Comparison of ENCODE assay signal across 1 cellular context in the genomic region with DNA sequence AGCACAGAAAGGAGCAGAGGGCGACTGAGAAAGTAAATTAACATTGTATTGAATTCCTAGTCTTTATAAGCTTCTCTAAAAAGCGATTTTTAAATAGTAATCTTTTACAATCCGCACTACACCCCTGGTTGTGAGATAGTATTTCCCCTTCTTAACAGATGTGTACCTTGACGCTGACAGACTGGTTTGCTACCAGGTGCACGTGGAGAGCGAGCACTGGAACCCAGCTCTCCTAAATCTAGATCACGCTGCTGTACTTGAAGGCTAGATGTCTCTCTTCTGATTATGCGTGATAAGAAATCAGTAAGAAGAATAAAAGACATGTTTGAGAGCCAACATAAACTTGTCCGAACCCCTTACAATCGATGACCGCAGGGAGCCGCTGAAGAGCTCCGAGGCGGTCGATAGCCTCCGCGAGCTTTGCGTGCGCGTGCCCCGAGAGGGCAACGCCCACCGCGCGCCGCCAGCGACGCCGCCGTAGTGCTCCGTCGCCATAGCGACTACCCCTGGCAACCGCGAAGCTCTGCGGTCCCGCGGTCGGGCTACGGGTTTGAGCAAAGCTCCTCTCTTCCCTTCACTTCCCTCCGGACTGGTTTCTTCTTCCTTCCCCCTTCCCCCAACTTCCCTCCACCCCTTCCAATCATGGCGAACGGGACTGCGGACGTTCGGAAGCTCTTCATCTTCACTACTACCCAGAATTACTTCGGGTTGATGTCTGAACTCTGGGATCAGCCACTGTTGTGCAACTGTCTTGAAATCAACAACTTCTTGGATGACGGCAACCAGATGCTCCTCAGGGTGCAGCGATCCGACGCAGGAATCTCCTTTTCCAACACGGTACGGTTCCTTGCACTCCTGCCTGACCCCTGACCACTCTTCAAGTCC.
A peak's percentile ranks its signal among the peaks of the same experiment; 100 is the strongest.
TF ChIP-seq lines count a peak whose summit lies in the region.

A gene with protein sequence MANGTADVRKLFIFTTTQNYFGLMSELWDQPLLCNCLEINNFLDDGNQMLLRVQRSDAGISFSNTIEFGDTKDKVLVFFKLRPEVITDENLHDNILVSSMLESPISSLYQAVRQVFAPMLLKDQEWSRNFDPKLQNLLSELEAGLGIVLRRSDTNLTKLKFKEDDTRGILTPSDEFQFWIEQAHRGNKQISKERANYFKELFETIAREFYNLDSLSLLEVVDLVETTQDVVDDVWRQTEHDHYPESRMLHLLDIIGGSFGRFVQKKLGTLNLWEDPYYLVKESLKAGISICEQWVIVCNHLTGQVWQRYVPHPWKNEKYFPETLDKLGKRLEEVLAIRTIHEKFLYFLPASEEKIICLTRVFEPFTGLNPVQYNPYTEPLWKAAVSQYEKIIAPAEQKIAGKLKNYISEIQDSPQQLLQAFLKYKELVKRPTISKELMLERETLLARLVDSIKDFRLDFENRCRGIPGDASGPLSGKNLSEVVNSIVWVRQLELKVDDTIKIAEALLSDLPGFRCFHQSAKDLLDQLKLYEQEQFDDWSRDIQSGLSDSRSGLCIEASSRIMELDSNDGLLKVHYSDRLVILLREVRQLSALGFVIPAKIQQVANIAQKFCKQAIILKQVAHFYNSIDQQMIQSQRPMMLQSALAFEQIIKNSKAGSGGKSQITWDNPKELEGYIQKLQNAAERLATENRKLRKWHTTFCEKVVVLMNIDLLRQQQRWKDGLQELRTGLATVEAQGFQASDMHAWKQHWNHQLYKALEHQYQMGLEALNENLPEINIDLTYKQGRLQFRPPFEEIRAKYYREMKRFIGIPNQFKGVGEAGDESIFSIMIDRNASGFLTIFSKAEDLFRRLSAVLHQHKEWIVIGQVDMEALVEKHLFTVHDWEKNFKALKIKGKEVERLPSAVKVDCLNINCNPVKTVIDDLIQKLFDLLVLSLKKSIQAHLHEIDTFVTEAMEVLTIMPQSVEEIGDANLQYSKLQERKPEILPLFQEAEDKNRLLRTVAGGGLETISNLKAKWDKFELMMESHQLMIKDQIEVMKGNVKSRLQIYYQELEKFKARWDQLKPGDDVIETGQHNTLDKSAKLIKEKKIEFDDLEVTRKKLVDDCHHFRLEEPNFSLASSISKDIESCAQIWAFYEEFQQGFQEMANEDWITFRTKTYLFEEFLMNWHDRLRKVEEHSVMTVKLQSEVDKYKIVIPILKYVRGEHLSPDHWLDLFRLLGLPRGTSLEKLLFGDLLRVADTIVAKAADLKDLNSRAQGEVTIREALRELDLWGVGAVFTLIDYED (N-terminal part only) (plus strand): TSS at position 494 of the 885 bp plus-strand sequence. CDS start 149 bp downstream, at position 643.

TF ChIP-seq in GM12878, 131 proteins besides CTCF, POLR2A, EP300 and RAD21 (continued from another document and continues in another):
- TF ChIP-seq, protein P1, sequence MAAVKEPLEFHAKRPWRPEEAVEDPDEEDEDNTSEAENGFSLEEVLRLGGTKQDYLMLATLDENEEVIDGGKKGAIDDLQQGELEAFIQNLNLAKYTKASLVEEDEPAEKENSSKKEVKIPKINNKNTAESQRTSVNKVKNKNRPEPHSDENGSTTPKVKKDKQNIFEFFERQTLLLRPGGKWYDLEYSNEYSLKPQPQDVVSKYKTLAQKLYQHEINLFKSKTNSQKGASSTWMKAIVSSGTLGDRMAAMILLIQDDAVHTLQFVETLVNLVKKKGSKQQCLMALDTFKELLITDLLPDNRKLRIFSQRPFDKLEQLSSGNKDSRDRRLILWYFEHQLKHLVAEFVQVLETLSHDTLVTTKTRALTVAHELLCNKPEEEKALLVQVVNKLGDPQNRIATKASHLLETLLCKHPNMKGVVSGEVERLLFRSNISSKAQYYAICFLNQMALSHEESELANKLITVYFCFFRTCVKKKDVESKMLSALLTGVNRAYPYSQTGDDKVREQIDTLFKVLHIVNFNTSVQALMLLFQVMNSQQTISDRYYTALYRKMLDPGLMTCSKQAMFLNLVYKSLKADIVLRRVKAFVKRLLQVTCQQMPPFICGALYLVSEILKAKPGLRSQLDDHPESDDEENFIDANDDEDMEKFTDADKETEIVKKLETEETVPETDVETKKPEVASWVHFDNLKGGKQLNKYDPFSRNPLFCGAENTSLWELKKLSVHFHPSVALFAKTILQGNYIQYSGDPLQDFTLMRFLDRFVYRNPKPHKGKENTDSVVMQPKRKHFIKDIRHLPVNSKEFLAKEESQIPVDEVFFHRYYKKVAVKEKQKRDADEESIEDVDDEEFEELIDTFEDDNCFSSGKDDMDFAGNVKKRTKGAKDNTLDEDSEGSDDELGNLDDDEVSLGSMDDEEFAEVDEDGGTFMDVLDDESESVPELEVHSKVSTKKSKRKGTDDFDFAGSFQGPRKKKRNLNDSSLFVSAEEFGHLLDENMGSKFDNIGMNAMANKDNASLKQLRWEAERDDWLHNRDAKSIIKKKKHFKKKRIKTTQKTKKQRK (IDR thresholded peaks at IDR 0.05; ENCODE audit: low read depth, low read length), result peak; percentile 6; the same call in 1 of the 2 replicates
- TF ChIP-seq BCL11A (IDR thresholded peaks at IDR 0.05; ENCODE audit: low read depth, low read length) (no peak), ESRRA (IDR thresholded peaks at IDR 0.05; ENCODE audit: low read length) (0 out of 2 replicates have a peak, but pooled peaks have one; percentile 25), POLR2AphosphoS2 (IDR thresholded peaks at IDR 0.05; ENCODE audit: low read depth, low read length) (peak; percentile 41; the same call in 1 of the 2 replicates), NR2F1 (conservative IDR thresholded peaks at IDR 0.05) (0 out of 2 replicates have a peak, but pooled peaks have one; percentile 19), WRNIP1 (IDR thresholded peaks at IDR 0.05; ENCODE audit: borderline replicate concordance, low read depth, low read length) (0 out of 2 replicates have a peak, but pooled peaks have one; percentile 18), SP1 (IDR thresholded peaks at IDR 0.05; ENCODE audit: low read depth, low read length) (peak; percentile 52), RELA (IDR thresholded peaks at IDR 0.05; ENCODE audit: borderline replicate concordance, partially characterized antibody) (peak; percentile 18), SPI1 (IDR thresholded peaks at IDR 0.05; ENCODE audit: borderline replicate concordance, insufficient read depth, low read depth, low read length) (0 out of 2 replicates have a peak, but pooled peaks have one; percentile 16), MXI1 (IDR thresholded peaks at IDR 0.05; ENCODE audit: low read depth, low read length) (peak; percentile 99), MEF2B (IDR thresholded peaks at IDR 0.05; ENCODE audit: partially characterized antibody, poor library complexity, severe bottlenecking) (peak; percentile 64), HCFC1 (IDR thresholded peaks at IDR 0.05; ENCODE audit: low read length) (peak; percentile 45; the same call in 1 of the 2 replicates), PML (IDR thresholded peaks at IDR 0.05; ENCODE audit: low read length) (no peak), ZNF24 (IDR thresholded peaks at IDR 0.05) (no peak), BRCA1 (IDR thresholded peaks at IDR 0.05; ENCODE audit: low read depth, low read length) (no peak), TCF7 (IDR thresholded peaks at IDR 0.05; ENCODE audit: borderline replicate concordance) (no peak), CBFB (IDR thresholded peaks at IDR 0.05; ENCODE audit: low read depth) (no peak), TCF12 (IDR thresholded peaks at IDR 0.05; ENCODE audit: low read depth, low read length) (peak; percentile 26; the same call in 1 of the 2 replicates), IKZF1 (conservative IDR thresholded peaks at IDR 0.05) (peak; percentile 57), EGR1 (IDR thresholded peaks at IDR 0.05; ENCODE audit: borderline replicate concordance in 1 of 2, low read depth in 2 of 2, low read length in 2 of 2) (peak in 1 of 2 experiments; percentile 95; a peak in 1 of 3 replicates), SMAD5 (IDR thresholded peaks at IDR 0.05; ENCODE audit: low read depth) (no peak), YBX1 (IDR thresholded peaks at IDR 0.05) (no peak), DPF2 (IDR thresholded peaks at IDR 0.05) (peak; percentile 51; the same call in 1 of the 2 replicates), HDAC6 (IDR thresholded peaks at IDR 0.05; ENCODE audit: unreplicated experiment) (no peak), FOS (IDR thresholded peaks at IDR 0.05; ENCODE audit: borderline replicate concordance, extremely low read depth, insufficient read length) (no peak), GABPA (IDR thresholded peaks at IDR 0.05; ENCODE audit: low read depth) (no peak), CHD2 (IDR thresholded peaks at IDR 0.05; ENCODE audit: borderline replicate concordance, low read depth, low read length) (no peak), CREM (IDR thresholded peaks at IDR 0.05; ENCODE audit: low read depth) (peak; percentile 35; the same call in 1 of the 2 replicates), POU2F2 (IDR thresholded peaks at IDR 0.05; ENCODE audit: borderline replicate concordance, low read depth, low read length) (peak; percentile 65; the same call in 2 of the 3 replicates), YY1 (IDR thresholded peaks at IDR 0.05; ENCODE audit: low read depth, low read length) (peak; percentile 81)
- TF ChIP-seq, protein P2, sequence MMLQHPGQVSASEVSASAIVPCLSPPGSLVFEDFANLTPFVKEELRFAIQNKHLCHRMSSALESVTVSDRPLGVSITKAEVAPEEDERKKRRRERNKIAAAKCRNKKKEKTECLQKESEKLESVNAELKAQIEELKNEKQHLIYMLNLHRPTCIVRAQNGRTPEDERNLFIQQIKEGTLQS (IDR thresholded peaks at IDR 0.05; ENCODE audit: borderline replicate concordance, extremely low read depth, low read depth, low read length), result no peak
- TF ChIP-seq, protein P3, sequence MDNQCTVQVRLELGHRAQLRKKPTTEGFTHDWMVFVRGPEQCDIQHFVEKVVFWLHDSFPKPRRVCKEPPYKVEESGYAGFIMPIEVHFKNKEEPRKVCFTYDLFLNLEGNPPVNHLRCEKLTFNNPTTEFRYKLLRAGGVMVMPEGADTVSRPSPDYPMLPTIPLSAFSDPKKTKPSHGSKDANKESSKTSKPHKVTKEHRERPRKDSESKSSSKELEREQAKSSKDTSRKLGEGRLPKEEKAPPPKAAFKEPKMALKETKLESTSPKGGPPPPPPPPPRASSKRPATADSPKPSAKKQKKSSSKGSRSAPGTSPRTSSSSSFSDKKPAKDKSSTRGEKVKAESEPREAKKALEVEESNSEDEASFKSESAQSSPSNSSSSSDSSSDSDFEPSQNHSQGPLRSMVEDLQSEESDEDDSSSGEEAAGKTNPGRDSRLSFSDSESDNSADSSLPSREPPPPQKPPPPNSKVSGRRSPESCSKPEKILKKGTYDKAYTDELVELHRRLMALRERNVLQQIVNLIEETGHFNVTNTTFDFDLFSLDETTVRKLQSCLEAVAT (IDR thresholded peaks at IDR 0.05), result peak; percentile 100
- TF ChIP-seq, protein P4, sequence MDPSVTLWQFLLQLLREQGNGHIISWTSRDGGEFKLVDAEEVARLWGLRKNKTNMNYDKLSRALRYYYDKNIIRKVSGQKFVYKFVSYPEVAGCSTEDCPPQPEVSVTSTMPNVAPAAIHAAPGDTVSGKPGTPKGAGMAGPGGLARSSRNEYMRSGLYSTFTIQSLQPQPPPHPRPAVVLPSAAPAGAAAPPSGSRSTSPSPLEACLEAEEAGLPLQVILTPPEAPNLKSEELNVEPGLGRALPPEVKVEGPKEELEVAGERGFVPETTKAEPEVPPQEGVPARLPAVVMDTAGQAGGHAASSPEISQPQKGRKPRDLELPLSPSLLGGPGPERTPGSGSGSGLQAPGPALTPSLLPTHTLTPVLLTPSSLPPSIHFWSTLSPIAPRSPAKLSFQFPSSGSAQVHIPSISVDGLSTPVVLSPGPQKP (IDR thresholded peaks at IDR 0.05; ENCODE audit: low read depth, low read length), result no peak
- TF ChIP-seq, protein P5, sequence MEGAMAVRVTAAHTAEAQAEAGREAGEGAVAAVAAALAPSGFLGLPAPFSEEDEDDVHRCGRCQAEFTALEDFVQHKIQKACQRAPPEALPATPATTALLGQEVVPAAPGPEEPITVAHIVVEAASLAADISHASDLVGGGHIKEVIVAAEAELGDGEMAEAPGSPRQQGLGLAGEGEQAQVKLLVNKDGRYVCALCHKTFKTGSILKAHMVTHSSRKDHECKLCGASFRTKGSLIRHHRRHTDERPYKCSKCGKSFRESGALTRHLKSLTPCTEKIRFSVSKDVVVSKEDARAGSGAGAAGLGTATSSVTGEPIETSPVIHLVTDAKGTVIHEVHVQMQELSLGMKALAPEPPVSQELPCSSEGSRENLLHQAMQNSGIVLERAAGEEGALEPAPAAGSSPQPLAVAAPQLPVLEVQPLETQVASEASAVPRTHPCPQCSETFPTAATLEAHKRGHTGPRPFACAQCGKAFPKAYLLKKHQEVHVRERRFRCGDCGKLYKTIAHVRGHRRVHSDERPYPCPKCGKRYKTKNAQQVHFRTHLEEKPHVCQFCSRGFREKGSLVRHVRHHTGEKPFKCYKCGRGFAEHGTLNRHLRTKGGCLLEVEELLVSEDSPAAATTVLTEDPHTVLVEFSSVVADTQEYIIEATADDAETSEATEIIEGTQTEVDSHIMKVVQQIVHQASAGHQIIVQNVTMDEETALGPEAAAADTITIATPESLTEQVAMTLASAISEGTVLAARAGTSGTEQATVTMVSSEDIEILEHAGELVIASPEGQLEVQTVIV (IDR thresholded peaks at IDR 0.05; ENCODE audit: borderline replicate concordance, partially characterized antibody), result no peak
- TF ChIP-seq, protein P6, sequence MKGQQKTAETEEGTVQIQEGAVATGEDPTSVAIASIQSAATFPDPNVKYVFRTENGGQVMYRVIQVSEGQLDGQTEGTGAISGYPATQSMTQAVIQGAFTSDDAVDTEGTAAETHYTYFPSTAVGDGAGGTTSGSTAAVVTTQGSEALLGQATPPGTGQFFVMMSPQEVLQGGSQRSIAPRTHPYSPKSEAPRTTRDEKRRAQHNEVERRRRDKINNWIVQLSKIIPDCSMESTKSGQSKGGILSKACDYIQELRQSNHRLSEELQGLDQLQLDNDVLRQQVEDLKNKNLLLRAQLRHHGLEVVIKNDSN (IDR thresholded peaks at IDR 0.05; ENCODE audit: borderline replicate concordance, extremely low read length, insufficient read depth, low read depth, low read length), result no peak
- TF ChIP-seq, protein P7, sequence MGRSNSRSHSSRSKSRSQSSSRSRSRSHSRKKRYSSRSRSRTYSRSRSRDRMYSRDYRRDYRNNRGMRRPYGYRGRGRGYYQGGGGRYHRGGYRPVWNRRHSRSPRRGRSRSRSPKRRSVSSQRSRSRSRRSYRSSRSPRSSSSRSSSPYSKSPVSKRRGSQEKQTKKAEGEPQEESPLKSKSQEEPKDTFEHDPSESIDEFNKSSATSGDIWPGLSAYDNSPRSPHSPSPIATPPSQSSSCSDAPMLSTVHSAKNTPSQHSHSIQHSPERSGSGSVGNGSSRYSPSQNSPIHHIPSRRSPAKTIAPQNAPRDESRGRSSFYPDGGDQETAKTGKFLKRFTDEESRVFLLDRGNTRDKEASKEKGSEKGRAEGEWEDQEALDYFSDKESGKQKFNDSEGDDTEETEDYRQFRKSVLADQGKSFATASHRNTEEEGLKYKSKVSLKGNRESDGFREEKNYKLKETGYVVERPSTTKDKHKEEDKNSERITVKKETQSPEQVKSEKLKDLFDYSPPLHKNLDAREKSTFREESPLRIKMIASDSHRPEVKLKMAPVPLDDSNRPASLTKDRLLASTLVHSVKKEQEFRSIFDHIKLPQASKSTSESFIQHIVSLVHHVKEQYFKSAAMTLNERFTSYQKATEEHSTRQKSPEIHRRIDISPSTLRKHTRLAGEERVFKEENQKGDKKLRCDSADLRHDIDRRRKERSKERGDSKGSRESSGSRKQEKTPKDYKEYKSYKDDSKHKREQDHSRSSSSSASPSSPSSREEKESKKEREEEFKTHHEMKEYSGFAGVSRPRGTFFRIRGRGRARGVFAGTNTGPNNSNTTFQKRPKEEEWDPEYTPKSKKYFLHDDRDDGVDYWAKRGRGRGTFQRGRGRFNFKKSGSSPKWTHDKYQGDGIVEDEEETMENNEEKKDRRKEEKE (IDR thresholded peaks at IDR 0.05), result no peak
